In genomic region chr2:25479761-25480160, GRCh38 we compare ENCODE assay signal across 20 cellular contexts.
"Had no signal": no experiment of that assay in that cellular context is flagged by ENCODE, and none has a peak within 500 bp of the region (broad histone marks: within the 10 kb centered on the region; RNA-seq: fewer than 3 reads in every experiment).

No MANE protein-coding gene starts in this region.

- H3K27me3 Mint-ChIP-seq: activated naive CD8-positive, alpha-beta T cell treated with anti-CD3 and anti-CD28 coated beads for 36 hours; memory B cell; stimulated activated naive CD8-positive, alpha-beta T cell treated with anti-CD3 and anti-CD28 coated beads, Interleukin-15, Interleukin-2, amounts not matched to agents 100 ng/mL and 50 ng/mL, for 24 hours had no signal

- H3K4me1 ChIP-seq: pancreas had no signal

- DNase-seq: activated CD4-positive, CD25-positive, alpha-beta regulatory T cell treated with anti-CD3 and anti-CD28 coated beads, Interleukin-2, amount 50 U/mL, for 72 hours; activated naive CD4-positive, alpha-beta T cell treated with Interleukin-2 at 50 U/mL for 16 hours; activated naive CD8-positive, alpha-beta T cell treated with anti-CD3 and anti-CD28 coated beads for 36 hours; activated T-cell treated with anti-CD3 and anti-CD28 coated beads, Interleukin-2, amount 50 U/mL, for 4 hours; cerebellar nuclear complex; endodermal cell; left ventricle myocardium superior; pancreas; right cardiac atrium; stimulated activated CD4-positive, alpha-beta T cell treated with anti-CD3 and anti-CD28 coated beads, Interleukin-12 subunit alpha, Interleukin-12 subunit beta, amount 100 ng/mL, for 4 hours; stimulated activated CD4-positive, alpha-beta T cell treated with anti-CD3 and anti-CD28 coated beads, Interleukin-4, amount 100 ng/mL, for 4 hours; substantia nigra; T-helper 2 cell; thyroid gland; WERI-Rb-1 had no signal

- H3K9me3 ChIP-seq: pancreas, thyroid gland had no signal

- H3K4me3 Mint-ChIP-seq: activated naive CD8-positive, alpha-beta T cell treated with anti-CD3 and anti-CD28 coated beads for 36 hours; activated T-cell treated with anti-CD3 and anti-CD28 coated beads, Interleukin-2, amount 50 U/mL, for 4 hours; endodermal cell; memory B cell; nephron; stimulated activated naive CD8-positive, alpha-beta T cell treated with anti-CD3 and anti-CD28 coated beads, Interleukin-15, Interleukin-2, amounts not matched to agents 100 ng/mL and 50 ng/mL, for 24 hours had no signal

- H3K9me3 Mint-ChIP-seq: stimulated activated naive CD8-positive, alpha-beta T cell treated with anti-CD3 and anti-CD28 coated beads, Interleukin-15, Interleukin-2, amounts not matched to agents 100 ng/mL and 50 ng/mL, for 24 hours had no signal

- H3K4me1 Mint-ChIP-seq: endodermal cell, nephron had no signal

- H3K4me3 ChIP-seq: coronary artery, pancreas, thyroid gland had no signal

- H3K27ac ChIP-seq: coronary artery, epithelial cell of prostate, pancreas, thyroid gland, WERI-Rb-1 had no signal

- H3K27me3 ChIP-seq: pancreas, thyroid gland had no signal

- H3K27ac Mint-ChIP-seq: activated naive CD8-positive, alpha-beta T cell treated with anti-CD3 and anti-CD28 coated beads for 36 hours; endodermal cell; memory B cell; nephron; stimulated activated naive CD8-positive, alpha-beta T cell treated with anti-CD3 and anti-CD28 coated beads, Interleukin-15, Interleukin-2, amounts not matched to agents 100 ng/mL and 50 ng/mL, for 24 hours had no signal

- H3K36me3 ChIP-seq: pancreas, thyroid gland, WERI-Rb-1 had no signal
